Comparison of ENCODE assay signal across 9 cellular contexts in genomic region chr6:42569102-42570028, GRCh38. TPM values are rescaled to one million over a fixed set of nuclear protein-coding genes. Genes with fewer than 3 reads are reported as not detected.
DNase-seq lines count a peak whose midpoint lies in the region; ATAC-seq and TF ChIP-seq lines count a peak whose summit lies in the region.
"Had no signal": no experiment of that assay in that cellular context is flagged by ENCODE, and none has a peak within 500 bp of the region (broad histone marks: within the 10 kb centered on the region; RNA-seq: fewer than 3 reads in every experiment).

No MANE protein-coding gene starts in this region.

- POLR2A ChIA-PET in PC-9 (lab: Charles Lee; ENCODE audit: unreplicated experiment): interaction anchor here (0.7 kb wide), 1 partner anchor 570 kb away, joined by 3 read pairs; no protein-coding TSS in a partner anchor

- no peak overlapping the region for H2AFZ ChIP-seq in PC-9

- peaks cover 10% of the 10 kb centered on the region for H3K9me3 ChIP-seq in PC-9 (ENCODE audit: insufficient read depth, low read depth)

- TF ChIP-seq CTCF in PC-9 (conservative IDR thresholded peaks at IDR 0.05): no peak

- no TSS peak for BruUV-seq in PC-9 (replicated peaks; lab: Mats Ljungman, UMichigan)

- ATAC-seq in HG03469 (IDR thresholded peaks at IDR 0.05; ENCODE audit: unreplicated experiment) (no peak), GM19395 (IDR thresholded peaks at IDR 0.05; ENCODE audit: unreplicated experiment) (no peak)

- peaks cover 14% of the 10 kb centered on the region for H4K20me1 ChIP-seq in PC-9 (ENCODE audit: insufficient read depth)

- H3F3A ChIP-seq in PC-9 (ENCODE audit: insufficient read depth, low read depth): 0 out of 2 replicates have a peak, but pooled peaks cover 3% of the 10 kb centered on the region

- H3K9me2 ChIP-seq in PC-9 (ENCODE audit: insufficient read depth): no peaks in the 10 kb centered on the region

- CTCF ChIA-PET in PC-9 (lab: Charles Lee): no interaction called here

- H3K79me2 ChIP-seq in PC-9 (ENCODE audit: low read depth): peaks cover 97% of the 10 kb centered on the region

- no peaks in the 10 kb centered on the region for H3K27me3 ChIP-seq in PC-9 (ENCODE audit: insufficient read depth, low read depth)

- peaks cover 21% of the 10 kb centered on the region for H3K4me1 ChIP-seq in PC-9 (replicated peaks; ENCODE audit: insufficient read depth)

- intact Hi-C loops in PC-9 (cut with micrococcal nuclease; ENCODE audit: unreplicated experiment): no loop called here

- H3K4me3 ChIP-seq in PC-9: no peak overlapping the region
- no peak overlapping the region for H3K4me3 ChIP-seq in skeletal muscle cell (ENCODE audit: low read depth, low read length)

- peak overlapping the region; percentile 6; the same call in 1 of the 2 replicates for H3K4me2 ChIP-seq in PC-9

- H3K36me3 ChIP-seq in PC-9 (ENCODE audit: low read depth): peaks cover 13% of the 10 kb centered on the region; the same call in 1 of the 2 replicates

- peak overlapping the region; percentile 65 for H3K27ac ChIP-seq in PC-9
- H3K27ac ChIP-seq: 22Rv1 had no signal

- peak; percentile 17 for DNase-seq in DMS 273 (lab: John Stamatoyannopoulos, UW; ENCODE audit: unreplicated experiment)
- DNase-seq in DMS 273 treated with DMSO at 0.1 percent for 48 hours (lab: John Stamatoyannopoulos, UW): no peak
- DNase-seq in PC-9: peak in 1 of 2 experiments; percentile 66
- peak; percentile 91 for DNase-seq in dermis blood vessel endothelial cell
- DNase-seq in skeletal muscle cell (ENCODE audit: low read depth): peak; percentile 70
- no peak for DNase-seq in activated gamma-delta T cell treated with Interleukin-2 at 50 U/mL for 16 hours

RNA-seq across cellular contexts. Expression of gene UBR2, which starts 5.5 kb away (rescaled TPM):
- 20.5 and 21.1 TPM in 2 replicates for total RNA-seq in PC-9 (2021)
- total RNA-seq in dermis blood vessel endothelial cell: 37.6 and 39.5 TPM in 2 replicates

Comparison
In these comparisons a context has a peak if more than half of its experiments do, and no peak if none do; other contexts are left out.
1. DNase-seq: peak in DMS 273 (single experiment), dermis blood vessel endothelial cell (single experiment) and skeletal muscle cell (single experiment); none in DMS 273 treated with DMSO at 0.1 percent for 48 hours (single experiment) and activated gamma-delta T cell treated with Interleukin-2 at 50 U/mL for 16 hours (single experiment).